ENCODE assay signal across 10 cellular contexts in the genomic region with DNA sequence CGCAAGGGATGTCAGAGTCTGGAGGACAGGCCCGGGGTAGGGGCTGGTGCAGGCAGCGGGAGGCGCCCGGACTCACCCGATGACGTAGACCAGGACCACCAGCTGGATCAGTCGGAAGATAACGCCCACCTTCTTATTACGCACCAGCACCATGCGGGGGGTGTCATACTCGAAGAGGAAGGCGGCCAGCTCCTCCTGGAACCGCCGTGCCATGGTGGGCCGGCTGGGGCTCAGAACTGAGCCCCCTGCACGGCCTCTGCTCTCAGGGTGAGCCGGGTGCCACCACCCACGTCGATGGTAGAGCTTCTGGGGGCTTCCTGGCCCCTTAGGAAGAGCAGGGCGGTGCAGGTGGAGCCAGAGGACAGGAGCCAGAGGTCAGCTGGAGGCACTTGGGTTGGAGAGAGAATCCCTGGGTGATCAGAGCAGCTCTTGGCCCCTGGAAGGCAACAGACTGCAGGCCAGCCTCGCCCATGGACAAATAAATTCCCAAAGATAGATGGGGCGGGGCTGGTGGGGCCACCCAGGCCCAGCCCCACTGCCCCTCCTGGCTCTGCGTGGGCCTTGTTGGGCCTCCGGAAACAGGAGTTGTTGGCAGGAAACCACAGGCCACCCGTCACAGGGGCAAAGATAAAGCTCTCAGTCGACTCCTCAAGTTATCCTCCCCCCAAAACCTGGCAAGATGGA. TPM values are rescaled to one million over a fixed set of nuclear protein-coding genes. Genes with fewer than 3 reads are reported as not detected.
DNase-seq lines count a peak whose midpoint lies in the region; ATAC-seq and TF ChIP-seq lines count a peak whose summit lies in the region.
"Had no signal": no experiment of that assay in that cellular context is flagged by ENCODE, and none has a peak within 500 bp of the region (broad histone marks: within the 10 kb centered on the region; RNA-seq: fewer than 3 reads in every experiment).

A gene (minus strand): TSS at position 453 of the 684 bp plus-strand sequence. CDS start 240 bp downstream, at position 213.

- H3K79me2 ChIP-seq in smooth muscle cell (ENCODE audit: low read depth) = no peaks in the 10 kb centered on the region

- WGBS in smooth muscle cell (ENCODE audit: low lambda C conversion rate) = 74% methylated on average over 27 of the region's 27 CpGs

- H3F3A ChIP-seq in smooth muscle cell (ENCODE audit: low read depth) = no peaks in the 10 kb centered on the region

- H4K20me1 ChIP-seq in smooth muscle cell (ENCODE audit: low read depth) = no peaks in the 10 kb centered on the region

- TF ChIP-seq POLR2A in erythroblast (IDR thresholded peaks at IDR 0.05; ENCODE audit: low read length) = peak; percentile 77

- peak within 1 kb of the TSS; percentile 36 for H2AFZ ChIP-seq in smooth muscle cell (ENCODE audit: low read depth)

- no peak for TF ChIP-seq CTCF in smooth muscle cell (IDR thresholded peaks at IDR 0.05; ENCODE audit: borderline replicate concordance, insufficient read depth, poor library complexity, severe bottlenecking)
- TF ChIP-seq CTCF in WTC11 (IDR thresholded peaks at IDR 0.05) = no peak

- no peak for ATAC-seq in HG02938 (IDR thresholded peaks at IDR 0.05; ENCODE audit: unreplicated experiment)
- no peak for ATAC-seq in WTC11

- DNase-seq in GM19238 (ENCODE audit: insufficient read length, low spot score) (peak; percentile 42), SKM-1 treated with dmso at 0.1 percent for 144 hours (lab: John Stamatoyannopoulos, UW; ENCODE audit: unreplicated experiment) (peak; percentile 66), erythroblast (lab: John Stamatoyannopoulos, UW) (peak; percentile 67 to 72), smooth muscle cell (lab: John Stamatoyannopoulos, UW; ENCODE audit: unreplicated experiment) (no peak), GM19240 (ENCODE audit: insufficient read length, low spot score) (no peak), WTC11 (ENCODE audit: low spot score) (no peak), NK-92 (lab: John Stamatoyannopoulos, UW; ENCODE audit: unreplicated experiment) (no peak)
- DNase-seq: NCI-H345 had no signal

- peaks cover 7% of the 10 kb centered on the region; the same call in 1 of the 2 replicates for H3K9me3 Mint-ChIP-seq in WTC11

- peak within 1 kb of the TSS; percentile 40 for H3K4me2 ChIP-seq in smooth muscle cell

- no peak within 1 kb of the TSS for H3K4me3 ChIP-seq in smooth muscle cell

- no peak within 1 kb of the TSS for H3K27ac ChIP-seq in smooth muscle cell (ENCODE audit: low read depth)

- H3K36me3 ChIP-seq in smooth muscle cell (ENCODE audit: low read depth) = no peaks in the 10 kb centered on the region

- no peak within 1 kb of the TSS for H3K27ac Mint-ChIP-seq in WTC11

- peaks cover 3% of the 10 kb centered on the region; the same call in 1 of the 2 replicates for H3K27me3 Mint-ChIP-seq in WTC11 (ENCODE audit: low read depth)

- POLR2A ChIA-PET in WTC11 (lab: Charles Lee) = no interaction called here

- CTCF ChIA-PET in WTC11 (lab: Charles Lee) = interaction anchor here (0.8 to 2.1 kb wide), 10 partner anchors 11 to 284 kb away, joined by 3 to 9 read pairs (median 4); a partner anchor contains a TSS

- no peaks in the 10 kb centered on the region; the same call in 1 of the 2 replicates for H3K4me1 Mint-ChIP-seq in WTC11

- no peaks in the 10 kb centered on the region for H3K9me3 ChIP-seq in smooth muscle cell (replicated peaks; ENCODE audit: low read depth)

- H3K9ac ChIP-seq in smooth muscle cell (ENCODE audit: low read depth) = no peak within 1 kb of the TSS

- H3K4me1 ChIP-seq in smooth muscle cell (ENCODE audit: low read depth) = no peaks in the 10 kb centered on the region

- H3K36me3 Mint-ChIP-seq in WTC11 = no peaks in the 10 kb centered on the region

- H3K27me3 ChIP-seq in smooth muscle cell (ENCODE audit: low read depth) = no peaks in the 10 kb centered on the region

- no peak within 1 kb of the TSS for H3K4me3 Mint-ChIP-seq in WTC11

TF ChIP-seq in WTC11, 78 proteins besides CTCF, POLR2A, EP300 and RAD21:
- TF ChIP-seq ZNF317 (CRISPR knock-in tag; IDR thresholded peaks at IDR 0.05; ENCODE audit: borderline replicate concordance, low read depth) (no peak), HMGA2 (CRISPR knock-in tag; IDR thresholded peaks at IDR 0.05) (no peak), ETV6 (CRISPR knock-in tag; IDR thresholded peaks at IDR 0.05) (no peak), PRRX2 (CRISPR knock-in tag; IDR thresholded peaks at IDR 0.05) (no peak), RELA (CRISPR knock-in tag; IDR thresholded peaks at IDR 0.05; ENCODE audit: borderline replicate concordance) (no peak), SMAD3 (CRISPR knock-in tag; IDR thresholded peaks at IDR 0.05; ENCODE audit: borderline replicate concordance) (no peak)
- TF ChIP-seq, protein P1, sequence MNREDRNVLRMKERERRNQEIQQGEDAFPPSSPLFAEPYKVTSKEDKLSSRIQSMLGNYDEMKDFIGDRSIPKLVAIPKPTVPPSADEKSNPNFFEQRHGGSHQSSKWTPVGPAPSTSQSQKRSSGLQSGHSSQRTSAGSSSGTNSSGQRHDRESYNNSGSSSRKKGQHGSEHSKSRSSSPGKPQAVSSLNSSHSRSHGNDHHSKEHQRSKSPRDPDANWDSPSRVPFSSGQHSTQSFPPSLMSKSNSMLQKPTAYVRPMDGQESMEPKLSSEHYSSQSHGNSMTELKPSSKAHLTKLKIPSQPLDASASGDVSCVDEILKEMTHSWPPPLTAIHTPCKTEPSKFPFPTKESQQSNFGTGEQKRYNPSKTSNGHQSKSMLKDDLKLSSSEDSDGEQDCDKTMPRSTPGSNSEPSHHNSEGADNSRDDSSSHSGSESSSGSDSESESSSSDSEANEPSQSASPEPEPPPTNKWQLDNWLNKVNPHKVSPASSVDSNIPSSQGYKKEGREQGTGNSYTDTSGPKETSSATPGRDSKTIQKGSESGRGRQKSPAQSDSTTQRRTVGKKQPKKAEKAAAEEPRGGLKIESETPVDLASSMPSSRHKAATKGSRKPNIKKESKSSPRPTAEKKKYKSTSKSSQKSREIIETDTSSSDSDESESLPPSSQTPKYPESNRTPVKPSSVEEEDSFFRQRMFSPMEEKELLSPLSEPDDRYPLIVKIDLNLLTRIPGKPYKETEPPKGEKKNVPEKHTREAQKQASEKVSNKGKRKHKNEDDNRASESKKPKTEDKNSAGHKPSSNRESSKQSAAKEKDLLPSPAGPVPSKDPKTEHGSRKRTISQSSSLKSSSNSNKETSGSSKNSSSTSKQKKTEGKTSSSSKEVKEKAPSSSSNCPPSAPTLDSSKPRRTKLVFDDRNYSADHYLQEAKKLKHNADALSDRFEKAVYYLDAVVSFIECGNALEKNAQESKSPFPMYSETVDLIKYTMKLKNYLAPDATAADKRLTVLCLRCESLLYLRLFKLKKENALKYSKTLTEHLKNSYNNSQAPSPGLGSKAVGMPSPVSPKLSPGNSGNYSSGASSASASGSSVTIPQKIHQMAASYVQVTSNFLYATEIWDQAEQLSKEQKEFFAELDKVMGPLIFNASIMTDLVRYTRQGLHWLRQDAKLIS (CRISPR knock-in tag; IDR thresholded peaks at IDR 0.05; ENCODE audit: borderline replicate concordance) = no peak
- TF ChIP-seq, protein P2, sequence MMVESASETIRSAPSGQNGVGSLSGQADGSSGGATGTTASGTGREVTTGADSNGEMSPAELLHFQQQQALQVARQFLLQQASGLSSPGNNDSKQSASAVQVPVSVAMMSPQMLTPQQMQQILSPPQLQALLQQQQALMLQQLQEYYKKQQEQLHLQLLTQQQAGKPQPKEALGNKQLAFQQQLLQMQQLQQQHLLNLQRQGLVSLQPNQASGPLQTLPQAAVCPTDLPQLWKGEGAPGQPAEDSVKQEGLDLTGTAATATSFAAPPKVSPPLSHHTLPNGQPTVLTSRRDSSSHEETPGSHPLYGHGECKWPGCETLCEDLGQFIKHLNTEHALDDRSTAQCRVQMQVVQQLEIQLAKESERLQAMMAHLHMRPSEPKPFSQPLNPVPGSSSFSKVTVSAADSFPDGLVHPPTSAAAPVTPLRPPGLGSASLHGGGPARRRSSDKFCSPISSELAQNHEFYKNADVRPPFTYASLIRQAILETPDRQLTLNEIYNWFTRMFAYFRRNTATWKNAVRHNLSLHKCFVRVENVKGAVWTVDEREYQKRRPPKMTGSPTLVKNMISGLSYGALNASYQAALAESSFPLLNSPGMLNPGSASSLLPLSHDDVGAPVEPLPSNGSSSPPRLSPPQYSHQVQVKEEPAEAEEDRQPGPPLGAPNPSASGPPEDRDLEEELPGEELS (CRISPR knock-in tag; IDR thresholded peaks at IDR 0.05) = no peak
- TF ChIP-seq, protein P3, sequence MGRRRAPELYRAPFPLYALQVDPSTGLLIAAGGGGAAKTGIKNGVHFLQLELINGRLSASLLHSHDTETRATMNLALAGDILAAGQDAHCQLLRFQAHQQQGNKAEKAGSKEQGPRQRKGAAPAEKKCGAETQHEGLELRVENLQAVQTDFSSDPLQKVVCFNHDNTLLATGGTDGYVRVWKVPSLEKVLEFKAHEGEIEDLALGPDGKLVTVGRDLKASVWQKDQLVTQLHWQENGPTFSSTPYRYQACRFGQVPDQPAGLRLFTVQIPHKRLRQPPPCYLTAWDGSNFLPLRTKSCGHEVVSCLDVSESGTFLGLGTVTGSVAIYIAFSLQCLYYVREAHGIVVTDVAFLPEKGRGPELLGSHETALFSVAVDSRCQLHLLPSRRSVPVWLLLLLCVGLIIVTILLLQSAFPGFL (CRISPR knock-in tag; IDR thresholded peaks at IDR 0.05; ENCODE audit: borderline replicate concordance) = no peak

RNA-seq across cellular contexts. Expression of the gene that starts here (rescaled TPM):
- 1.3 and 2.4 TPM in 2 replicates for total RNA-seq in smooth muscle cell
- 0.47 and 3.2 TPM in 2 replicates for polyA plus RNA-seq in smooth muscle cell
- 0.07 TPM in 1 of 3 replicates, not detected in the others for total RNA-seq in WTC11 (2021)
- polyA plus RNA-seq: keratinocyte had no signal

Comparison
In these comparisons a context has a peak if more than half of its experiments do, and no peak if none do; other contexts are left out.
1. DNase-seq: peak in GM19238 (single experiment), SKM-1 treated with dmso at 0.1 percent for 144 hours (single experiment) and erythroblast (2 of 2); none in smooth muscle cell (single experiment), GM19240 (single experiment), WTC11 (single experiment) and NK-92 (single experiment).